8 cellular contexts compared by ENCODE assay signal in genomic region chr16:31108035-31108793, GRCh38. TPM values are rescaled to one million over a fixed set of nuclear protein-coding genes. Genes with fewer than 3 reads are reported as not detected.
DNase-seq lines count a peak whose midpoint lies in the region; ATAC-seq and TF ChIP-seq lines count a peak whose summit lies in the region.

Gene BCKDK, plus strand, starts transcription at chr16:31108386. Its CDS starts 838 bp downstream, at chr16:31109224.

- TF ChIP-seq POLR2A in GM18951 (IDR thresholded peaks at IDR 0.05; ENCODE audit: extremely low read depth, insufficient read depth, insufficient read length): peak; percentile 80
- peak; percentile 67 for TF ChIP-seq POLR2A in right lobe of liver (IDR thresholded peaks at IDR 0.05)

- WGBS in right lobe of liver (ENCODE audit: insufficient coverage, low coverage, low lambda C conversion rate, missing lambda C conversion rate): 42% methylated on average over 6 of the region's 68 CpGs

- peaks cover 0 to 14% (median 1%) of the 10 kb centered on the region in 4 donors for H3K36me3 ChIP-seq in right lobe of liver

- DNase-seq in AML-193 (lab: John Stamatoyannopoulos, UW): peak; percentile 62 to 72
- DNase-seq in NCI-H526 (lab: John Stamatoyannopoulos, UW): peak; percentile 27 to 86
- peak; percentile 49 to 50 for DNase-seq in activated CD4-positive, alpha-beta T cell treated with anti-CD3 and anti-CD28 coated beads, Interleukin-2, amount 50 U/mL, for 4 hours
- DNase-seq in dorsolateral prefrontal cortex: peak; percentile 57 to 90 (median 76)
- peak; percentile 79 to 85 (median 82) for DNase-seq in right lobe of liver
- DNase-seq in stimulated activated CD4-positive, alpha-beta T cell treated with anti-CD3 and anti-CD28 coated beads, Interleukin-4, amount 100 ng/mL, for 4 hours: peak; percentile 61 to 75

- peaks cover 0 to 51% (median 15%) of the 10 kb centered on the region in 4 donors for H3K4me1 ChIP-seq in right lobe of liver

- peak within 1 kb of the TSS; percentile 66 to 99 (median 96) for H3K4me3 ChIP-seq in dorsolateral prefrontal cortex
- H3K4me3 ChIP-seq in right lobe of liver: peak within 1 kb of the TSS; percentile 70 to 97 (median 95)

- peak; percentile 81 for ATAC-seq in HG03175 (IDR thresholded peaks at IDR 0.05; ENCODE audit: unreplicated experiment)
- ATAC-seq in right lobe of liver: peak; percentile 65 to 74 (median 71)

- H3K27ac ChIP-seq in dorsolateral prefrontal cortex (peak within 1 kb of the TSS; percentile 25 to 96 (median 88)), right lobe of liver (peak within 1 kb of the TSS; percentile 90 to 96 (median 91))

- intact Hi-C loops in dorsolateral prefrontal cortex (cut with DNase I) (loop anchor here in 1 of 2 donors (5.0 kb wide), 1 partner anchor 34 kb away; no protein-coding TSS in a partner anchor), right lobe of liver (cut with DNase I) (no loop called here)

- in situ Hi-C loops in GM18951 (cut with MboI; ENCODE audit: low sequenced_read_pairs, unreplicated experiment): no loop called here

- TF ChIP-seq CTCF in dorsolateral prefrontal cortex (IDR thresholded peaks at IDR 0.05 in 54 of 56, conservative IDR thresholded peaks at IDR 0.05 in 2 of 56; ENCODE audit: low read depth in 1 of 56, partially characterized antibody in 56 of 56) (peak in 15 of 56 donors; percentile 9 to 46 (median 17)), right lobe of liver (IDR thresholded peaks at IDR 0.05) (no peak)

- H3K27me3 ChIP-seq in dorsolateral prefrontal cortex (no peaks in the 10 kb centered on the region), right lobe of liver (no peaks in the 10 kb centered on the region)

- H3K9me3 ChIP-seq in right lobe of liver: no peaks in the 10 kb centered on the region

RNA-seq across cellular contexts. Expression of gene BCKDK, which starts in this region (rescaled TPM):
- total RNA-seq in dorsolateral prefrontal cortex: 10 to 100 TPM; 27.7 to 57.4 (median 35.6) TPM
- 10 to 100 TPM; 34.8 to 61.5 (median 41.8) TPM for total RNA-seq in right lobe of liver

Comparison
In these comparisons a context has a peak if more than half of its experiments do, and no peak if none do; other contexts are left out.
1. Peak in every context shown above with its lines: DNase-seq, ATAC-seq, H3K4me3 ChIP-seq and H3K27ac ChIP-seq.